Comparison of ENCODE assay signal across 10 cellular contexts in the genomic region with DNA sequence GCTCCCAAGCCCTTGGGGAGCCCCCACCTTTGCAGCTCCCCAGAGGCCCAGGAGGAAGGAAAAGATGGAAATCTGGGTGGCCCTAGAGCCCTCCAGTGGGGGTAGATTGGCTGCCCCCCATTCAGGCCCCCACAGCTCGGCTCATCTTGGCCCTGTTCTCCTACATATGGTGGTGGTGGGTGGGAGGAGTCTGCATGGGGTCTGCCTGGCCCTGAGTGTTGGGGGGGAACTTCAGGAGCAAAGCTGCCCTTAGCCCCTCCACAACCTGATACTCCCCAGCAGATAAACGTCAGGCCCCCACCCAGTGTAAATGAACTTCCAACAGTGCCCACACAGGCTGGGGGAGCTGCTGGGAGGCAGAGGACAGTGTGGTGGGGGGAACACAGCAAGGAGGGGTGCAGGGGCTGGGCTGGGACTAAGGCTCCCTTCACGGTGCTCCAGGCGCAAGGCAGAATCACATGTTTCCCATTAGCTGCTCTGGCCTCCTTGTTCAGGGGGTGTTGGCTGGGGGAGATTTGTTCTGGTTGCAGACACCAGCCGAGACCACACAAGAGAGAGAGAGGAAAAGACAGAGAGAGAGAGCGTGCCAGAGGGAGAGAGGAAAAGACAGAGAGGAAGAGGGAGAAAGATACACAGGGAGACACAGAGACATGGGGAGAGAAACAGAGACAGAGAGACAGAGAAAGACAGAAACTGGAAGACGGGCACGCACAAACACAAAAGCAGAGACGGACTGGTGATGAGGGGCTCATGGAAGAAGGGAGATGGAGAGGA. TPM values are rescaled to one million over a fixed set of nuclear protein-coding genes. Genes with fewer than 3 reads are reported as not detected.
DNase-seq lines count a peak whose midpoint lies in the region; ATAC-seq and TF ChIP-seq lines count a peak whose summit lies in the region.
"Had no signal": no experiment of that assay in that cellular context is flagged by ENCODE, and none has a peak within 500 bp of the region (broad histone marks: within the 10 kb centered on the region; RNA-seq: fewer than 3 reads in every experiment).

No MANE protein-coding gene starts in this region.

- intact Hi-C loops in heart left ventricle (cut with DNase I) = loop anchor here in 2 of 10 donors (2.0 to 5.0 kb wide), 2 partner anchors 36 to 39 kb away; no protein-coding TSS in a partner anchor
- intact Hi-C loops in cardiac septum (cut with DNase I) = loop anchor here (5.0 kb wide), 1 partner anchor 34 kb away; no protein-coding TSS in a partner anchor

- WGBS in heart left ventricle, 4 donors = 22 to 35% (median 34%) methylated on average over 8 to 9 of the region's 9 CpGs

- peaks cover 0 to 19% (median 9%) of the 10 kb centered on the region in 9 donors for H3K36me3 ChIP-seq in heart left ventricle

- DNase-seq in heart left ventricle (peak in 1 of 5 donors; percentile 41), cardiac septum (ENCODE audit: low spot score) (no peak), fibroblast of the conjunctiva (ENCODE audit: low read depth) (peak; percentile 45), nephron progenitor cell (no peak), NCI-H524 (lab: John Stamatoyannopoulos, UW) (no peak), mucosa of gallbladder (ENCODE audit: low spot score) (no peak)
- no peak for DNase-seq in stimulated activated naive CD4-positive, alpha-beta T cell treated with Interleukin-2 at 50 U/mL for 16 hours (lab: John Stamatoyannopoulos, UW)
- DNase-seq: activated CD4-positive, CD25-positive, alpha-beta regulatory T cell; stimulated activated CD4-positive, alpha-beta T cell treated with anti-CD3 and anti-CD28 coated beads, Interleukin-4, amount 100 ng/mL, for 1 hour had no signal

- ATAC-seq in heart left ventricle (no peak), GM18520 (IDR thresholded peaks at IDR 0.05; ENCODE audit: unreplicated experiment) (no peak)

- TF ChIP-seq CTCF in heart left ventricle (IDR thresholded peaks at IDR 0.05) (no peak), nephron progenitor cell (IDR thresholded peaks at IDR 0.05) (no peak)

- H3K9me3 Mint-ChIP-seq in nephron progenitor cell = no peaks in the 10 kb centered on the region

- H3K36me3 Mint-ChIP-seq in nephron progenitor cell (ENCODE audit: low read depth) = peaks cover 4% of the 10 kb centered on the region

- peak overlapping the region; percentile 98 for H3K27ac Mint-ChIP-seq in nephron progenitor cell

- H3K9me3 ChIP-seq in heart left ventricle = no peaks in the 10 kb centered on the region

- H3K4me3 Mint-ChIP-seq in nephron progenitor cell = peak overlapping the region; percentile 70

- H3K4me1 ChIP-seq in heart left ventricle = peaks cover 19 to 94% (median 84%) of the 10 kb centered on the region in 12 donors

- no peaks in the 10 kb centered on the region for H3K27me3 Mint-ChIP-seq in nephron progenitor cell (ENCODE audit: low read depth, poor library complexity)

- H3K27me3 ChIP-seq in heart left ventricle = no peaks in the 10 kb centered on the region

- H3K27ac ChIP-seq in heart left ventricle = peak overlapping the region; percentile 20 to 95 (median 90)

- no peak for TF ChIP-seq POLR2A in heart left ventricle (IDR thresholded peaks at IDR 0.05)

- H3K4me3 ChIP-seq in heart left ventricle = peak overlapping the region in 4 of 12 donors; percentile 5 to 26 (median 16)

- peaks cover 92% of the 10 kb centered on the region for H3K4me1 Mint-ChIP-seq in nephron progenitor cell

RNA-seq across cellular contexts. Expression of a gene that starts 42.6 kb away (rescaled TPM):
- total RNA-seq in heart left ventricle (10 to 100 TPM; 29.2 to 50.2 (median 42.1) TPM), cardiac septum (57.7 TPM), mucosa of gallbladder (61.6 TPM)
- polyA plus RNA-seq in heart left ventricle = 10 to 100 TPM; 25.8 to 48.4 TPM
